In the genomic region with DNA sequence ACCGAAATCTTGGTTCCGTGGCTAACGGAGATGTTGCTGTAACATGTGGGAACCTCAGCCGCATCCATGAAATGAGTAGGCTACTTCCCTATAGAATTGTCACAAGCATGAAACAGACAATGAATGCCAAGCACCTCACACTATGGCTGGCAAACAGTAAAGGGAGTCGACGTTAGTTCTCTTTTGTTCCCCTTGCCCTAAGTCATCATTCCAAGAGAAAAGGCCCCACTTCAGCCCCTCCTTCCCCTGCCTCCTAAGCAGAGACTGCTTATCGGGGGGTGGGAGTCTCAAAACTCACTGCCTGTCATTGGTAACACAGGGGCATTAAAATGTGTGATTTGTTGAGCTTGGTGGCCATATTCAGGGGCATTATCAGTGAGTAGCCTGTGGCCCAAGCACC, we compare ENCODE assay signal across 27 cellular contexts.
DNase-seq lines count a peak whose midpoint lies in the region; ATAC-seq and TF ChIP-seq lines count a peak whose summit lies in the region.
"Had no signal": no experiment of that assay in that cellular context is flagged by ENCODE, and none has a peak within 500 bp of the region (broad histone marks: within the 10 kb centered on the region; RNA-seq: fewer than 3 reads in every experiment).

No MANE protein-coding gene starts in this region.

- POLR2A ChIA-PET in WTC11 (lab: Charles Lee) = no interaction called here

- CTCF ChIA-PET in WTC11 (lab: Charles Lee) = interaction anchor here (1.8 to 2.7 kb wide), 2 partner anchors 11 to 119 kb away, joined by 4 to 13 read pairs; no protein-coding TSS in a partner anchor

- intact Hi-C loops in left ventricle myocardium inferior (cut with micrococcal nuclease) (no loop called here), Right ventricle myocardium inferior (cut with DNase I) (loop anchor here (5.0 kb wide), 1 partner anchor 35 kb away; no protein-coding TSS in a partner anchor)

- ATAC-seq in Right ventricle myocardium inferior (no peak), WTC11 (peak; percentile 58; the same call in 1 of the 2 replicates), HG03097 (IDR thresholded peaks at IDR 0.05; ENCODE audit: low FRiP score, unreplicated experiment) (no peak)
- ATAC-seq in activated T-cell treated with anti-CD3 and anti-CD28 coated beads, Interleukin-2, amount 50 U/mL, for 72 hours (replicated peaks in 1 of 2) = no peak
- ATAC-seq: A549; CD8-positive, alpha-beta T cell; HCT116; Panc1 had no signal

- no peak overlapping the region for H2AFZ ChIP-seq in neural progenitor cell (replicated peaks)

- DNase-seq in left ventricle myocardium inferior (no peak), Right ventricle myocardium inferior (ENCODE audit: missing footprints) (no peak), WTC11 (ENCODE audit: low spot score) (no peak), neural progenitor cell (ENCODE audit: low spot score) (peak; percentile 73), DMS 273 treated with DMSO at 0.1 percent for 48 hours (lab: John Stamatoyannopoulos, UW) (no peak)
- no peak for DNase-seq in activated T-cell treated with anti-CD3 and anti-CD28 coated beads, Interleukin-2, amount 50 U/mL, for 72 hours
- DNase-seq: Caco-2; CD8-positive, alpha-beta T cell; DMS79; EL; GDM1; IMR-90; KG1; MG63; NCI-H146; NCI-H1930; NCI-H2107; NCI-H446 treated with DMSO at 0.1 percent for 48 hours; NCI-H526; SK-N-SH had no signal

- H3K27ac Mint-ChIP-seq in WTC11 (no peak overlapping the region), neural progenitor cell (no peak overlapping the region)
- H3K27ac Mint-ChIP-seq in activated T-cell treated with anti-CD3 and anti-CD28 coated beads, Interleukin-2, amount 50 U/mL, for 72 hours = no peak overlapping the region
- H3K27ac Mint-ChIP-seq: B cell; CD8-positive, alpha-beta T cell had no signal

- no peaks in the 10 kb centered on the region for H4K20me1 ChIP-seq in neural progenitor cell (ENCODE audit: low read depth)

- no peaks in the 10 kb centered on the region for H3K36me3 ChIP-seq in left ventricle myocardium inferior
- H3K36me3 ChIP-seq in neural progenitor cell = no peaks in the 10 kb centered on the region
- H3K36me3 ChIP-seq: MG63 had no signal

- H3K27me3 ChIP-seq in left ventricle myocardium inferior (ENCODE audit: low read depth) = no peaks in the 10 kb centered on the region
- no peaks in the 10 kb centered on the region for H3K27me3 ChIP-seq in neural progenitor cell
- H3K27me3 ChIP-seq: MG63 had no signal

- H3K9me3 ChIP-seq in left ventricle myocardium inferior (replicated peaks) (no peaks in the 10 kb centered on the region), neural progenitor cell (ENCODE audit: low read depth) (no peaks in the 10 kb centered on the region)
- H3K9me3 ChIP-seq: A549, Caco-2, MG63, SK-N-SH had no signal

- H3K4me1 ChIP-seq in left ventricle myocardium inferior = peaks cover 81% of the 10 kb centered on the region
- peaks cover 20% of the 10 kb centered on the region for H3K4me1 ChIP-seq in neural progenitor cell
- H3K4me1 ChIP-seq: Caco-2 had no signal

- no peak overlapping the region for H3K4me3 Mint-ChIP-seq in WTC11
- no peak overlapping the region for H3K4me3 Mint-ChIP-seq in neural progenitor cell
- H3K4me3 Mint-ChIP-seq in activated T-cell treated with anti-CD3 and anti-CD28 coated beads, Interleukin-2, amount 50 U/mL, for 72 hours = no peak overlapping the region
- H3K4me3 Mint-ChIP-seq: B cell; CD8-positive, alpha-beta T cell had no signal

- H3K9me3 Mint-ChIP-seq in WTC11 (no peaks in the 10 kb centered on the region), neural progenitor cell (no peaks in the 10 kb centered on the region)
- no peaks in the 10 kb centered on the region for H3K9me3 Mint-ChIP-seq in activated T-cell treated with anti-CD3 and anti-CD28 coated beads, Interleukin-2, amount 50 U/mL, for 72 hours
- H3K9me3 Mint-ChIP-seq: CD8-positive, alpha-beta T cell had no signal

- H3K4me1 Mint-ChIP-seq in WTC11 (peaks cover 12% of the 10 kb centered on the region; the same call in 1 of the 2 replicates), neural progenitor cell (peaks cover 28% of the 10 kb centered on the region)
- H3K4me1 Mint-ChIP-seq in activated T-cell treated with anti-CD3 and anti-CD28 coated beads, Interleukin-2, amount 50 U/mL, for 72 hours (ENCODE audit: low read depth) = no peaks in the 10 kb centered on the region
- H3K4me1 Mint-ChIP-seq: B cell had no signal

- no peaks in the 10 kb centered on the region for H3K36me3 Mint-ChIP-seq in WTC11
- peaks cover 5% of the 10 kb centered on the region for H3K36me3 Mint-ChIP-seq in neural progenitor cell
- no peaks in the 10 kb centered on the region for H3K36me3 Mint-ChIP-seq in activated T-cell treated with anti-CD3 and anti-CD28 coated beads, Interleukin-2, amount 50 U/mL, for 72 hours (ENCODE audit: insufficient read depth in 2 of 2)

- H3K27me3 Mint-ChIP-seq in WTC11 (ENCODE audit: low read depth) (no peaks in the 10 kb centered on the region), neural progenitor cell (ENCODE audit: insufficient read depth, low read depth) (no peaks in the 10 kb centered on the region)
- no peaks in the 10 kb centered on the region for H3K27me3 Mint-ChIP-seq in activated T-cell treated with anti-CD3 and anti-CD28 coated beads, Interleukin-2, amount 50 U/mL, for 72 hours (ENCODE audit: low read depth)
- H3K27me3 Mint-ChIP-seq: B cell had no signal

- peaks cover 4% of the 10 kb centered on the region for H3F3A ChIP-seq in neural progenitor cell (ENCODE audit: low read depth)

- H3K4me3 ChIP-seq in left ventricle myocardium inferior (no peak overlapping the region), neural progenitor cell (no peak overlapping the region)
- H3K4me3 ChIP-seq: A549, MG63 had no signal

- no peak overlapping the region for H3K9ac ChIP-seq in neural progenitor cell
- H3K9ac ChIP-seq: SK-N-SH had no signal

- TF ChIP-seq CTCF in left ventricle myocardium inferior (IDR thresholded peaks at IDR 0.05; ENCODE audit: borderline replicate concordance) (no peak), WTC11 (IDR thresholded peaks at IDR 0.05) (no peak), neural progenitor cell (IDR thresholded peaks at IDR 0.05) (no peak)

- H3K27ac ChIP-seq in left ventricle myocardium inferior (replicated peaks) (peak overlapping the region; percentile 87), neural progenitor cell (peak overlapping the region; percentile 47)
- H3K27ac ChIP-seq: A549, C4-2B, RWPE1 had no signal

- peak overlapping the region; percentile 57 for H3K4me2 ChIP-seq in neural progenitor cell
- H3K4me2 ChIP-seq: A549, SK-N-SH had no signal

- H3K79me2 ChIP-seq in neural progenitor cell (ENCODE audit: low read depth) = peaks cover 5% of the 10 kb centered on the region

TF ChIP-seq in WTC11, 78 proteins besides CTCF, POLR2A, EP300 and RAD21 (continues in another document):
- TF ChIP-seq ZNF263 (CRISPR knock-in tag; IDR thresholded peaks at IDR 0.05; ENCODE audit: low read depth) (no peak), E2F5 (CRISPR knock-in tag; IDR thresholded peaks at IDR 0.05) (no peak), ATF2 (CRISPR knock-in tag; IDR thresholded peaks at IDR 0.05; ENCODE audit: borderline replicate concordance, low read depth) (no peak), GTF2I (CRISPR knock-in tag; conservative IDR thresholded peaks at IDR 0.05) (no peak), RELA (CRISPR knock-in tag; IDR thresholded peaks at IDR 0.05; ENCODE audit: borderline replicate concordance) (no peak)
- TF ChIP-seq, protein P1, sequence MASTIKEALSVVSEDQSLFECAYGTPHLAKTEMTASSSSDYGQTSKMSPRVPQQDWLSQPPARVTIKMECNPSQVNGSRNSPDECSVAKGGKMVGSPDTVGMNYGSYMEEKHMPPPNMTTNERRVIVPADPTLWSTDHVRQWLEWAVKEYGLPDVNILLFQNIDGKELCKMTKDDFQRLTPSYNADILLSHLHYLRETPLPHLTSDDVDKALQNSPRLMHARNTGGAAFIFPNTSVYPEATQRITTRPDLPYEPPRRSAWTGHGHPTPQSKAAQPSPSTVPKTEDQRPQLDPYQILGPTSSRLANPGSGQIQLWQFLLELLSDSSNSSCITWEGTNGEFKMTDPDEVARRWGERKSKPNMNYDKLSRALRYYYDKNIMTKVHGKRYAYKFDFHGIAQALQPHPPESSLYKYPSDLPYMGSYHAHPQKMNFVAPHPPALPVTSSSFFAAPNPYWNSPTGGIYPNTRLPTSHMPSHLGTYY (CRISPR knock-in tag; IDR thresholded peaks at IDR 0.05) = no peak
